ENCODE assay signal across 8 cellular contexts in genomic region chr20:62122659-62123449, GRCh38. TPM values are rescaled to one million over a fixed set of nuclear protein-coding genes. Genes with fewer than 3 reads are reported as not detected.
DNase-seq lines count a peak whose midpoint lies in the region; TF ChIP-seq lines count a peak whose summit lies in the region.

No MANE protein-coding gene starts in this region.

- H3K9me3 Mint-ChIP-seq in activated CD4-positive, alpha-beta memory T cell treated with anti-CD3 and anti-CD28 coated beads, Interleukin-2, amount 10 ng/mL, durations not matched to agents 7 days and 5 days, result no peaks in the 10 kb centered on the region
- no peaks in the 10 kb centered on the region for H3K9me3 Mint-ChIP-seq in nephron progenitor cell

- POLR2A ChIA-PET in HEK293T (lab: Yijun Ruan, JAX), result interaction anchor here (1.0 to 2.5 kb wide), 7 partner anchors 13 to 94 kb away, joined by 3 to 37 read pairs (median 7); partner anchors contain the start of genes PSMA7, SS18L1 and TAF4
- POLR2A ChIA-PET in activated CD4-positive, alpha-beta memory T cell treated with anti-CD3 and anti-CD28 coated beads, Interleukin-2, amount 10 ng/mL, durations not matched to agents 7 days and 5 days (lab: Charles Lee), result interaction anchor here (0.9 to 6.9 kb wide), 5 partner anchors 13 to 60 kb away, joined by 3 to 60 read pairs (median 4); partner anchors contain the start of genes MTG2, PSMA7, SS18L1 and TAF4

- CTCF ChIA-PET in HEK293T (lab: Yijun Ruan, JAX), result no interaction called here
- CTCF ChIA-PET in activated CD4-positive, alpha-beta memory T cell treated with anti-CD3 and anti-CD28 coated beads, Interleukin-2, amount 10 ng/mL, durations not matched to agents 7 days and 5 days (lab: Charles Lee), result interaction anchor here (1.1 to 2.3 kb wide), 4 partner anchors 13 to 494 kb away, joined by 3 to 14 read pairs (median 4); no protein-coding TSS in a partner anchor

- H3K4me3 Mint-ChIP-seq in activated CD4-positive, alpha-beta memory T cell treated with anti-CD3 and anti-CD28 coated beads, Interleukin-2, amount 10 ng/mL, durations not matched to agents 7 days and 5 days, result peak overlapping the region; percentile 78
- H3K4me3 Mint-ChIP-seq in nephron progenitor cell, result peak overlapping the region; percentile 88

- H3K27ac Mint-ChIP-seq in activated CD4-positive, alpha-beta memory T cell treated with anti-CD3 and anti-CD28 coated beads, Interleukin-2, amount 10 ng/mL, durations not matched to agents 7 days and 5 days, result peak overlapping the region; percentile 66
- peak overlapping the region; percentile 36 for H3K27ac Mint-ChIP-seq in nephron progenitor cell

- H3K36me3 Mint-ChIP-seq in activated CD4-positive, alpha-beta memory T cell treated with anti-CD3 and anti-CD28 coated beads, Interleukin-2, amount 10 ng/mL, durations not matched to agents 7 days and 5 days (ENCODE audit: low read depth), result peaks cover 31% of the 10 kb centered on the region
- H3K36me3 Mint-ChIP-seq in nephron progenitor cell (ENCODE audit: low read depth), result peaks cover 36% of the 10 kb centered on the region

- H3K4me1 Mint-ChIP-seq in activated CD4-positive, alpha-beta memory T cell treated with anti-CD3 and anti-CD28 coated beads, Interleukin-2, amount 10 ng/mL, durations not matched to agents 7 days and 5 days, result peaks cover 33% of the 10 kb centered on the region
- peaks cover 30% of the 10 kb centered on the region for H3K4me1 Mint-ChIP-seq in nephron progenitor cell

- no peaks in the 10 kb centered on the region for H3K27me3 Mint-ChIP-seq in activated CD4-positive, alpha-beta memory T cell treated with anti-CD3 and anti-CD28 coated beads, Interleukin-2, amount 10 ng/mL, durations not matched to agents 7 days and 5 days
- peaks cover 35% of the 10 kb centered on the region for H3K27me3 Mint-ChIP-seq in nephron progenitor cell (ENCODE audit: low read depth, poor library complexity)

- TF ChIP-seq CTCF in nephron progenitor cell (IDR thresholded peaks at IDR 0.05), result no peak

- peak; percentile 70 to 78 for DNase-seq in NCI-H2081 (lab: John Stamatoyannopoulos, UW)
- no peak for DNase-seq in NCI-H2081 treated with DMSO at 0.1 percent for 48 hours (lab: John Stamatoyannopoulos, UW)
- DNase-seq in HEK293T (ENCODE audit: extremely low spot score), result peak; percentile 21
- DNase-seq in NCI-H1105 treated with DMSO at 0.1 percent for 48 hours (lab: John Stamatoyannopoulos, UW), result peak; percentile 68
- DNase-seq in activated CD4-positive, alpha-beta memory T cell treated with anti-CD3 and anti-CD28 coated beads, Interleukin-2, amount 10 ng/mL, durations not matched to agents 7 days and 5 days, result peak; percentile 48
- DNase-seq in erythroblast (lab: John Stamatoyannopoulos, UW), result peak; percentile 61 to 72
- peak; percentile 61 for DNase-seq in nephron progenitor cell
- DNase-seq in medulla oblongata (ENCODE audit: extremely low spot score), result no peak

- TF ChIP-seq POLR2A in erythroblast (IDR thresholded peaks at IDR 0.05; ENCODE audit: low read length), result no peak

TF ChIP-seq in HEK293T, 16 proteins besides CTCF, POLR2A, EP300 and RAD21:
- TF ChIP-seq FOXM1 (IDR thresholded peaks at IDR 0.05; ENCODE audit: borderline replicate concordance), result no peak
- no peak for TF ChIP-seq ELF4 (IDR thresholded peaks at IDR 0.05)
- TF ChIP-seq NFRKB (IDR thresholded peaks at IDR 0.05), result no peak
- no peak for TF ChIP-seq SP1 (IDR thresholded peaks at IDR 0.05)
- TF ChIP-seq BHLHE40 (IDR thresholded peaks at IDR 0.05; ENCODE audit: borderline replicate concordance), result no peak
- no peak for TF ChIP-seq ZNF384 (IDR thresholded peaks at IDR 0.05)
- no peak for TF ChIP-seq PKNOX1 (IDR thresholded peaks at IDR 0.05)
- no peak for TF ChIP-seq HDGF (IDR thresholded peaks at IDR 0.05; ENCODE audit: borderline replicate concordance)

RNA-seq across cellular contexts. Expression of gene LSM14B, which starts 0.6 kb away (rescaled TPM):
- 10 to 100 TPM; 38.9 to 39.0 TPM for total RNA-seq in activated CD4-positive, alpha-beta memory T cell treated with anti-CD3 and anti-CD28 coated beads, Interleukin-2, amount 10 ng/mL, durations not matched to agents 7 days and 5 days

RNA-seq across cellular contexts. Expression of gene PSMA7, which starts 20.3 kb away (rescaled TPM):
- 100 to 1,000 TPM; 243 to 246 TPM for total RNA-seq in activated CD4-positive, alpha-beta memory T cell treated with anti-CD3 and anti-CD28 coated beads, Interleukin-2, amount 10 ng/mL, durations not matched to agents 7 days and 5 days

RNA-seq across cellular contexts. Expression of gene SS18L1, which starts 20.7 kb away (rescaled TPM):
- 10 to 100 TPM; 15.1 to 16.7 TPM for total RNA-seq in activated CD4-positive, alpha-beta memory T cell treated with anti-CD3 and anti-CD28 coated beads, Interleukin-2, amount 10 ng/mL, durations not matched to agents 7 days and 5 days

RNA-seq across cellular contexts. Expression of gene TAF4, which starts 57.2 kb away (rescaled TPM):
- total RNA-seq in activated CD4-positive, alpha-beta memory T cell treated with anti-CD3 and anti-CD28 coated beads, Interleukin-2, amount 10 ng/mL, durations not matched to agents 7 days and 5 days, result 10 to 100 TPM; 18.0 to 20.0 TPM

RNA-seq across cellular contexts. Expression of gene MTG2, which starts 60.0 kb away (rescaled TPM):
- 10 to 100 TPM; 25.6 to 27.2 TPM for total RNA-seq in activated CD4-positive, alpha-beta memory T cell treated with anti-CD3 and anti-CD28 coated beads, Interleukin-2, amount 10 ng/mL, durations not matched to agents 7 days and 5 days

Comparison
In these comparisons a context has a peak if more than half of its experiments do, and no peak if none do; other contexts are left out.
1. DNase-seq: peak in NCI-H2081 (2 of 2), HEK293T (single experiment), NCI-H1105 treated with DMSO at 0.1 percent for 48 hours (single experiment), activated CD4-positive, alpha-beta memory T cell treated with anti-CD3 and anti-CD28 coated beads, Interleukin-2, amount 10 ng/mL, durations not matched to agents 7 days and 5 days (single experiment), erythroblast (2 of 2) and nephron progenitor cell (single experiment); none in NCI-H2081 treated with DMSO at 0.1 percent for 48 hours (single experiment) and medulla oblongata (single experiment).